In genomic region chr12:120686690-120687569, GRCh38 we compare ENCODE assay signal across 8 cellular contexts.
A peak's percentile ranks its signal among the peaks of the same experiment; 100 is the strongest.
DNase-seq lines count a peak whose midpoint lies in the region; ATAC-seq and TF ChIP-seq lines count a peak whose summit lies in the region.

TSS of gene MLEC (plus strand) at chr12:120687149. CDS start at chr12:120687297, 148 bp downstream.

- no peak for TF ChIP-seq CTCF in AG10803 (conservative IDR thresholded peaks at IDR 0.05; ENCODE audit: low read length)

- DNase-seq in AG10803 (ENCODE audit: low read depth) (peak; percentile 96), NCI-H345 treated with DMSO at 0.1 percent for 48 hours (lab: John Stamatoyannopoulos, UW; ENCODE audit: unreplicated experiment) (peak; percentile 95), inferior parietal cortex (ENCODE audit: extremely low spot score) (peak; percentile 95)
- peak; percentile 97 to 99 (median 98) for DNase-seq in activated CD4-positive, CD25-positive, alpha-beta regulatory T cell (lab: John Stamatoyannopoulos, UW)
- peak; percentile 99 for DNase-seq in central memory CD4-positive, alpha-beta T cell
- DNase-seq in stimulated activated CD4-positive, alpha-beta T cell treated with anti-CD3 and anti-CD28 coated beads, Interleukin-12 subunit alpha, Interleukin-12 subunit beta, amount 100 ng/mL, for 24 hours (ENCODE audit: low read depth in 2 of 2), result peak; percentile 98 to 99

- ATAC-seq in GM19023 (IDR thresholded peaks at IDR 0.05; ENCODE audit: unreplicated experiment) (peak; percentile 66), HG03280 (IDR thresholded peaks at IDR 0.05; ENCODE audit: unreplicated experiment) (peak; percentile 67)

- H3K4me3 ChIP-seq in AG10803 (ENCODE audit: low read length), result peak within 1 kb of the TSS; percentile 74

Comparison
In these comparisons a context has a peak if more than half of its experiments do, and no peak if none do; other contexts are left out.
1. Peak in every context shown above with its lines: DNase-seq, ATAC-seq and H3K4me3 ChIP-seq.